1 cellular context compared by ENCODE assay signal in the genomic region with DNA sequence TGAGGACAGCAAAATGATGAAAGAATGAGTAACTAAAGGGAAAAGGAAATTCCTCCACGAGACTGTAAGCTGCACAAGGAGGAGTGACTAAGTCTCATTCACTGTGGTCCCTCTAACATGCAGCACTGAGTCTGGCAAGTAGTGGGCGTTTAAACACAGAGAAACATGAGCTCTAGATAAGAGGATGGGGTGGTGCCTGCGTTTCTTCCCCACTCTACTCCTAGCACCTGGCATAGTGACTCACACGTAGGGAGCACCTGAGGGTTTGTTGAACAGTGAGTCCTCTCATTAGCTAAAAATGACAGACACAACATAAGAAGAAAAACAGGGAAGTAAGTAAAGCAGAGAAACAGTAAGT.
TF ChIP-seq lines count a peak whose summit lies in the region.

No MANE protein-coding gene starts in this region.

TF ChIP-seq in GM23338, 12 proteins besides CTCF, POLR2A, EP300 and RAD21 (continued from another document):
- TF ChIP-seq EZH2 (IDR thresholded peaks at IDR 0.05; ENCODE audit: low read depth, unreplicated experiment) (no peak), CREB1 (CRISPR knock-in tag; IDR thresholded peaks at IDR 0.05; ENCODE audit: low read depth) (no peak)
